8 cellular contexts compared by ENCODE assay signal in the genomic region with DNA sequence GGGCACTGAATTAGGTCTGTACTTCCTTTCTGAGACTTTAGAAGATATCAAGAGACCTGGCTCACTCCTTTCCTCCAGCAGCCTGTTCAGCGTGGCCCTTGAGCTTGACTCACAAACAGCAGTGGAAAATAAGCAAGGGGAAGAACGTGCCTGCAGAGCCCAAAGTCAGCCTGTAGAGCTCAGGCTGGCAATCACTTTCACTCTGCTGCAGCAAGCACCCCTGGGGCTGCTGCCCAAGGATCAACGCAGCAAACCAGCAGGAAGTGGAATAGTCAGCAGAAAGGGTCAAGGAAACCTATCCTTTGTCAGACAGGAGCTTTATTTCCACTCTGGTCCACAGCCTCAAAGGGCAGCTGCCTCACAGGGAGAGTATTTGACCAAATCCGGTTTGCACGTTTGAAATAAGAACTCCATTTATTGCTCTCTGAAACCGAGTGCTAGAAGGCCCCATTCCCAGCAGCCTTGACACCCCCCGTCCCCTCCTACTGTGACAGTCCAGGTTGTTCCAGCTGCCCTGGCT.
DNase-seq lines count a peak whose midpoint lies in the region; ATAC-seq and TF ChIP-seq lines count a peak whose summit lies in the region.

No MANE protein-coding gene starts in this region.

- no peak overlapping the region for H2BK5ac ChIP-seq in H9 (ENCODE audit: insufficient read length, low read length)

- no peak overlapping the region for H3T11ph ChIP-seq in H9 (ENCODE audit: low read length)

- peaks cover 8% of the 10 kb centered on the region for H3K27me3 Mint-ChIP-seq in H9 (ENCODE audit: low read depth)

- no peak overlapping the region for H2BK20ac ChIP-seq in H9 (ENCODE audit: low read depth, low read length, poor library complexity, severe bottlenecking)

- no peaks in the 10 kb centered on the region for H3K79me1 ChIP-seq in H9 (ENCODE audit: insufficient read depth, low read depth, low read length, poor library complexity, severe bottlenecking)

- H3K27ac ChIP-seq in H9 (ENCODE audit: insufficient read length, low read depth, low read length) (no peak overlapping the region), OCI-LY1 (ENCODE audit: low read depth, low read length, poor library complexity, severe bottlenecking) (peak overlapping the region; percentile 72), adrenal gland (peak overlapping the region in 4 of 5 donors; percentile 10 to 77 (median 68)), left lung (peak overlapping the region; percentile 89)

- H3K36me3 ChIP-seq in OCI-LY1 (ENCODE audit: insufficient read depth, low read length) = no peaks in the 10 kb centered on the region
- H3K36me3 ChIP-seq in adrenal gland (replicated peaks in 1 of 2) = no peaks in the 10 kb centered on the region
- no peaks in the 10 kb centered on the region for H3K36me3 ChIP-seq in left lung

- H3K9me2 ChIP-seq in OCI-LY1 (ENCODE audit: low read depth, low read length) = no peaks in the 10 kb centered on the region

- H3K9me3 Mint-ChIP-seq in H9 = no peaks in the 10 kb centered on the region; a peak in 1 of 5 replicates
- no peaks in the 10 kb centered on the region for H3K9me3 Mint-ChIP-seq in stimulated activated effector memory CD8-positive, alpha-beta T cell treated with anti-CD3 and anti-CD28 coated beads, Interleukin-12 subunit alpha, Interleukin-12 subunit beta, amount 100 ng/mL, for 72 hours

- TF ChIP-seq CTCF in H9 (conservative IDR thresholded peaks at IDR 0.05) (0 out of 3 replicates have a peak, but pooled peaks have one; percentile 16), OCI-LY1 (IDR thresholded peaks at IDR 0.05; ENCODE audit: low read length) (no peak), adrenal gland (IDR thresholded peaks at IDR 0.05) (peak in 3 of 6 experiments; percentile 8 to 21 (median 15)), left lung (IDR thresholded peaks at IDR 0.05) (no peak)

- peaks cover 44 to 48% of the 10 kb centered on the region in 2 experiments for H3K4me1 Mint-ChIP-seq in H9
- peaks cover 75% of the 10 kb centered on the region for H3K4me1 Mint-ChIP-seq in stimulated activated effector memory CD8-positive, alpha-beta T cell treated with anti-CD3 and anti-CD28 coated beads, Interleukin-12 subunit alpha, Interleukin-12 subunit beta, amount 100 ng/mL, for 72 hours

- peak; percentile 76 for ATAC-seq in left lung
- ATAC-seq in stimulated activated effector memory CD8-positive, alpha-beta T cell treated with anti-CD3 and anti-CD28 coated beads, Interleukin-12 subunit alpha, Interleukin-12 subunit beta, amount 100 ng/mL, for 72 hours = peak; percentile 57

- no peak overlapping the region for H3K4me3 ChIP-seq in OCI-LY1 (ENCODE audit: low read depth, low read length, poor library complexity, severe bottlenecking)
- H3K4me3 ChIP-seq in adrenal gland = no peak overlapping the region
- H3K4me3 ChIP-seq in left lung = no peak overlapping the region

- H3K27me3 ChIP-seq in H9 (ENCODE audit: insufficient read depth, low read length) (no peaks in the 10 kb centered on the region; the same call in 1 of the 2 replicates), OCI-LY1 (ENCODE audit: insufficient read depth, low read length) (no peaks in the 10 kb centered on the region), adrenal gland (no peaks in the 10 kb centered on the region), left lung (no peaks in the 10 kb centered on the region)

- no peaks in the 10 kb centered on the region for H3K9me3 ChIP-seq in H9 (ENCODE audit: control insufficient read depth, low read depth, low read length)
- no peaks in the 10 kb centered on the region for H3K9me3 ChIP-seq in OCI-LY1 (ENCODE audit: low read length)
- H3K9me3 ChIP-seq in adrenal gland (replicated peaks in 1 of 3) = no peaks in the 10 kb centered on the region
- H3K9me3 ChIP-seq in left lung = no peaks in the 10 kb centered on the region

- peak; percentile 40 for DNase-seq in ELF-1 (ENCODE audit: low read depth, low spot score)
- peak; percentile 52 for DNase-seq in H9
- peak; percentile 22 to 64 (median 51) for DNase-seq in adrenal gland
- peak in 1 of 2 donors; percentile 61 for DNase-seq in left lung
- peak in 1 of 2 donors; percentile 77 for DNase-seq in stimulated activated effector memory CD8-positive, alpha-beta T cell treated with anti-CD3 and anti-CD28 coated beads, Interleukin-12 subunit alpha, Interleukin-12 subunit beta, amount 100 ng/mL, for 72 hours (ENCODE audit: low spot score in 2 of 2)
- DNase-seq in SW 1271 (lab: John Stamatoyannopoulos, UW) = no peak
- no peak for DNase-seq in NCI-H2196 (lab: John Stamatoyannopoulos, UW; ENCODE audit: unreplicated experiment)

- no peak for TF ChIP-seq POLR2A in adrenal gland (IDR thresholded peaks at IDR 0.05)

- H4K91ac ChIP-seq in H9 (ENCODE audit: insufficient read length, low read depth, low read length) = no peak overlapping the region

- H2BK15ac ChIP-seq in H9 (ENCODE audit: low read depth, low read length) = no peak overlapping the region

- H3K56ac ChIP-seq in H9 (ENCODE audit: insufficient read length, low read depth, low read length) = no peak overlapping the region

- no peaks in the 10 kb centered on the region for H3F3A ChIP-seq in OCI-LY1 (ENCODE audit: insufficient read depth, low read length)

- H3K4me2 ChIP-seq in H9 (ENCODE audit: insufficient read depth, insufficient read length, low read length) = no peak overlapping the region
- H3K4me2 ChIP-seq in OCI-LY1 (ENCODE audit: low read length) = peak overlapping the region; percentile 46

- no peaks in the 10 kb centered on the region; a peak in 1 of 7 replicates for H3K36me3 Mint-ChIP-seq in H9 (ENCODE audit: insufficient read depth in 1 of 3, low read depth in 3 of 3)
- peaks cover 11% of the 10 kb centered on the region for H3K36me3 Mint-ChIP-seq in stimulated activated effector memory CD8-positive, alpha-beta T cell treated with anti-CD3 and anti-CD28 coated beads, Interleukin-12 subunit alpha, Interleukin-12 subunit beta, amount 100 ng/mL, for 72 hours

- no peak overlapping the region for H4K5ac ChIP-seq in H9 (ENCODE audit: insufficient read length, low read depth, low read length)

- no peak overlapping the region for H2BK12ac ChIP-seq in H9 (ENCODE audit: insufficient read length, low read depth, low read length)

- intact Hi-C loops in adrenal gland (cut with DNase I) (no loop called here), left lung (cut with DNase I) (no loop called here)

- WGBS in H9 (ENCODE audit: extremely low coverage, insufficient read length, low lambda C conversion rate) = no CpG with 5 or more reads among the region's 7 CpGs
- 22 to 36% (median 29%) methylated on average over 6 to 7 of the region's 7 CpGs for WGBS in adrenal gland, 4 donors

- H4K8ac ChIP-seq in H9 (replicated peaks; ENCODE audit: insufficient read length, low read depth, low read length) = no peak overlapping the region

- H3K79me2 ChIP-seq in H9 (ENCODE audit: insufficient read depth, low read length) = no peaks in the 10 kb centered on the region
- no peaks in the 10 kb centered on the region for H3K79me2 ChIP-seq in OCI-LY1 (ENCODE audit: insufficient read depth, low read length)

- H3K9ac ChIP-seq in H9 (ENCODE audit: extremely low read depth, insufficient read length, low read length) (no peak overlapping the region), OCI-LY1 (ENCODE audit: low read length) (peak overlapping the region; percentile 48; the same call in 1 of the 2 replicates)

- no peak overlapping the region for H3K18ac ChIP-seq in H9 (ENCODE audit: insufficient read length, low read depth, low read length)

- H2BK120ac ChIP-seq in H9 (ENCODE audit: low read depth, low read length, poor library complexity, severe bottlenecking) = no peak overlapping the region

- H3K4me1 ChIP-seq in H9 (ENCODE audit: insufficient read depth, low read length) = peaks cover 2% of the 10 kb centered on the region; the same call in 1 of the 2 replicates
- H3K4me1 ChIP-seq in OCI-LY1 (ENCODE audit: insufficient read depth, low read length, severe bottlenecking) = peaks cover 22% of the 10 kb centered on the region
- no peaks in the 10 kb centered on the region for H3K4me1 ChIP-seq in adrenal gland (replicated peaks in 1 of 2)
- peaks cover 7 to 23% of the 10 kb centered on the region in 2 donors for H3K4me1 ChIP-seq in left lung

- no peak overlapping the region for H2AK5ac ChIP-seq in H9 (ENCODE audit: insufficient read length, low read length)

- no peak overlapping the region for H2AFZ ChIP-seq in H9 (ENCODE audit: low read length)
- H2AFZ ChIP-seq in OCI-LY1 (ENCODE audit: low read length) = peak overlapping the region; percentile 48; the same call in 1 of the 2 replicates

- no peak overlapping the region for H3K23ac ChIP-seq in H9 (ENCODE audit: insufficient read length, low read depth, low read length)

- H4K20me1 ChIP-seq in H9 (ENCODE audit: control insufficient read depth, insufficient read depth, insufficient read length) (no peaks in the 10 kb centered on the region), OCI-LY1 (ENCODE audit: insufficient read depth, low read length) (no peaks in the 10 kb centered on the region)

- 0 out of 7 replicates have a peak overlapping the region, but pooled peaks of 1 of the 3 experiments have one; percentile 44 for H3K27ac Mint-ChIP-seq in H9
- H3K27ac Mint-ChIP-seq in stimulated activated effector memory CD8-positive, alpha-beta T cell treated with anti-CD3 and anti-CD28 coated beads, Interleukin-12 subunit alpha, Interleukin-12 subunit beta, amount 100 ng/mL, for 72 hours = peak overlapping the region; percentile 95

- H3K14ac ChIP-seq in H9 (ENCODE audit: insufficient read depth, low read length) = no peak overlapping the region

- no peak overlapping the region for H3K4ac ChIP-seq in H9 (ENCODE audit: low read depth, low read length)

- no peak overlapping the region for H3K4me3 Mint-ChIP-seq in H9
- H3K4me3 Mint-ChIP-seq in stimulated activated effector memory CD8-positive, alpha-beta T cell treated with anti-CD3 and anti-CD28 coated beads, Interleukin-12 subunit alpha, Interleukin-12 subunit beta, amount 100 ng/mL, for 72 hours = peak overlapping the region; percentile 68

- no peaks in the 10 kb centered on the region for H3K23me2 ChIP-seq in H9 (ENCODE audit: insufficient read length, low read depth, low read length, poor library complexity, severe bottlenecking)

Comparison
In these comparisons a context has a peak if more than half of its experiments do, and no peak if none do; other contexts are left out.
1. DNase-seq: peak in ELF-1 (single experiment), H9 (single experiment) and adrenal gland (7 of 7); none in SW 1271 (0 of 2) and NCI-H2196 (single experiment).